In genomic region chr17:11853321-11854151, GRCh38 we compare ENCODE assay signal across 14 cellular contexts.
A peak's percentile ranks its signal among the peaks of the same experiment; 100 is the strongest.
DNase-seq lines count a peak whose midpoint lies in the region; ATAC-seq and TF ChIP-seq lines count a peak whose summit lies in the region.
"Had no signal": no experiment of that assay in that cellular context is flagged by ENCODE, and none has a peak within 500 bp of the region (broad histone marks: within the 10 kb centered on the region; RNA-seq: fewer than 3 reads in every experiment).

No MANE protein-coding gene starts in this region.

- no peaks in the 10 kb centered on the region for H3K27me3 ChIP-seq in MG63
- H3K27me3 ChIP-seq: cardiac muscle cell had no signal

- H3K36me3 ChIP-seq in MG63: no peaks in the 10 kb centered on the region
- H3K36me3 ChIP-seq: cardiac muscle cell had no signal

- H3K27ac ChIP-seq in substantia nigra (ENCODE audit: low read depth, low read length, poor library complexity, severe bottlenecking): peak overlapping the region; percentile 67
- H3K27ac ChIP-seq: cardiac muscle cell had no signal

- ATAC-seq in HG03135 (IDR thresholded peaks at IDR 0.05; ENCODE audit: unreplicated experiment): no peak
- ATAC-seq: CD8-positive, alpha-beta T cell had no signal

- no peak for TF ChIP-seq CTCF in epithelial cell of proximal tubule (conservative IDR thresholded peaks at IDR 0.05; ENCODE audit: low read depth, low read length)

- no peaks in the 10 kb centered on the region for H3K9me3 ChIP-seq in MG63

- DNase-seq in MG63: peak; percentile 16
- peak; percentile 39 for DNase-seq in epithelial cell of proximal tubule (ENCODE audit: low read depth)
- peak; percentile 38 for DNase-seq in kidney tubule cell (ENCODE audit: low spot score)
- peak in 43 of 49 donors; percentile 4 to 76 (median 37) for DNase-seq in substantia nigra (lab: John Stamatoyannopoulos, UW)
- DNase-seq in NCI-H345 (lab: John Stamatoyannopoulos, UW): no peak
- DNase-seq in activated CD8-positive, alpha-beta memory T cell treated with anti-CD3 and anti-CD28 coated beads, Interleukin-2, amount 50 U/mL, for 4 hours: no peak
- no peak for DNase-seq in DMS153 treated with DMSO at 0.1 percent for 48 hours (lab: John Stamatoyannopoulos, UW; ENCODE audit: unreplicated experiment)
- DNase-seq: activated CD4-positive, CD25-positive, alpha-beta regulatory T cell; activated T-cell treated with anti-CD3 and anti-CD28 coated beads, Interleukin-2, amount 50 U/mL, for 48 hours; CD8-positive, alpha-beta T cell; NCI-H2081; stimulated activated naive CD4-positive, alpha-beta T cell had no signal

- H3K4me3 ChIP-seq in MG63 (no peak overlapping the region), epithelial cell of proximal tubule (ENCODE audit: low read depth, low read length) (peak overlapping the region; percentile 19)
- H3K4me3 ChIP-seq: cardiac muscle cell had no signal

Comparison
In these comparisons a context has a peak if more than half of its experiments do, and no peak if none do; other contexts are left out.
1. DNase-seq: peak in MG63 (single experiment), epithelial cell of proximal tubule (single experiment), kidney tubule cell (single experiment) and substantia nigra (43 of 49); none in NCI-H345 (single experiment), activated CD8-positive, alpha-beta memory T cell treated with anti-CD3 and anti-CD28 coated beads, Interleukin-2, amount 50 U/mL, for 4 hours (single experiment) and DMS153 treated with DMSO at 0.1 percent for 48 hours (single experiment).